ENCODE assay signal across 8 cellular contexts in the genomic region with DNA sequence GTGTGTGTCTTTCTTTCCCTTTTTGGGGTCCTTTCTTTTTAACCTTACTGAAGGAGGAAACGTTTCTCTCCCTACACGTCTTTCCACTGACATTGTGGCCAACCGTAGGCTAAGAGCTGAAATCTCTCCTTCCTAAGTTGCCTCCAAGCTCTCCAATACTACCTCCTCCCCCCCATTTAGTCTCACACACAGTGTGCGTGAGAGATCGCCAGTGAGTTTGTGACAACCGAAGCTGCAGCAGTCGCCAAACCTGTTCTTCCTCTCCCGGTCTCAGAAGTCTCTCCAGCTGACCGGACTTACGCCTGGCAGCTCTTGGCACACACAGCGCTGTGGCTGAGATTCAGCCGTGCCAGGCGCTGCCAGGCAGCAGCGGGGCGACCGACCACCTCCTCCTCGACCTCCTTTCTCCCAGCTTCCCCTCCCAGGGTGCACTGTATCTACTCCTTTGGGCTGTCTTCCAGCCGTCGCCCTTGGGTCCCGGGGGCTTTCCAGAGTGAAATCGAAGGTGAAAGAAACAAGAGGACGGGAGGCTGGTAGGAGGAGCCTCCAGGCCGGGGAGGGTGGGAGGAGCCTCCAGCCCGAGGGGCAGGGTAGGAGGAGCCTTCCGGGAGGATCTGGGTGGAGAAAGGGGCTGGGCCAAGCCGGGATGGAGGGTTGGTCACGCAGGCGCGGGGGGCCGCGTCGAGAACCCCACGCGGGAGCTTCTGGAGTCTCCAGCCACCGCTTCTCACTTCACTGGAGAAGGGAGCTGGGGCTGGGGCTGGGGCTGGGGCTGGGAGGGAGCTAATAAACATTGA. TPM values are rescaled to one million over a fixed set of nuclear protein-coding genes. Genes with fewer than 3 reads are reported as not detected.
A peak's percentile ranks its signal among the peaks of the same experiment; 100 is the strongest.
DNase-seq lines count a peak whose midpoint lies in the region; ATAC-seq and TF ChIP-seq lines count a peak whose summit lies in the region.

Gene TMTC2, plus strand, starts transcription at position 684 of the 797 bp plus-strand sequence.

- peaks cover 10% of the 10 kb centered on the region for H3K4me1 Mint-ChIP-seq in activated naive CD8-positive, alpha-beta T cell treated with anti-CD3 and anti-CD28 coated beads for 36 hours
- H3K4me1 Mint-ChIP-seq in glutamatergic neuron (ENCODE audit: low read depth, unreplicated experiment) (peaks cover 26% of the 10 kb centered on the region), osteocyte (ENCODE audit: unreplicated experiment) (peaks cover 34% of the 10 kb centered on the region)

- CTCF ChIA-PET in GM10248 (lab: Yijun Ruan, JAX): interaction anchor here (0.7 to 4.6 kb wide), 70 partner anchors 8 to 1816 kb away, joined by 3 to 74 read pairs (median 4); partner anchors contain the start of genes CCDC59 and METTL25

- POLR2A ChIA-PET in GM10248 (lab: Yijun Ruan, JAX): interaction anchor here (0.5 to 1.2 kb wide), 4 partner anchors 32 to 383 kb away, joined by 3 to 5 read pairs (median 4); partner anchors contain the start of genes CCDC59 and METTL25

- H3K4me1 ChIP-seq in thoracic aorta (ENCODE audit: control insufficient read depth in 1 of 2, low read depth in 2 of 2): peaks cover 0 to 13% of the 10 kb centered on the region in 2 donors

- H3K9me3 ChIP-seq in thoracic aorta: no peaks in the 10 kb centered on the region

- H3K4me3 ChIP-seq in thoracic aorta: peak within 1 kb of the TSS; percentile 81

- no peaks in the 10 kb centered on the region for H3K9me3 Mint-ChIP-seq in activated naive CD8-positive, alpha-beta T cell treated with anti-CD3 and anti-CD28 coated beads for 36 hours
- H3K9me3 Mint-ChIP-seq in glutamatergic neuron (ENCODE audit: unreplicated experiment) (peaks cover 16% of the 10 kb centered on the region), osteocyte (ENCODE audit: unreplicated experiment) (no peaks in the 10 kb centered on the region)

- TF ChIP-seq CTCF in GM10248 (IDR thresholded peaks at IDR 0.05; ENCODE audit: control extremely low read depth, extremely low read depth, low read depth, missing control alignments): no peak
- TF ChIP-seq CTCF in glutamatergic neuron (IDR thresholded peaks at IDR 0.05; ENCODE audit: partially characterized antibody, unreplicated experiment): no peak
- TF ChIP-seq CTCF in osteocyte (IDR thresholded peaks at IDR 0.05): no peak
- no peak for TF ChIP-seq CTCF in thoracic aorta (IDR thresholded peaks at IDR 0.05)

- H3K27me3 Mint-ChIP-seq in activated naive CD8-positive, alpha-beta T cell treated with anti-CD3 and anti-CD28 coated beads for 36 hours: peaks cover 10% of the 10 kb centered on the region
- H3K27me3 Mint-ChIP-seq in glutamatergic neuron (ENCODE audit: unreplicated experiment): peaks cover 3% of the 10 kb centered on the region
- peaks cover 23% of the 10 kb centered on the region for H3K27me3 Mint-ChIP-seq in osteocyte (ENCODE audit: unreplicated experiment)

- H3K27ac Mint-ChIP-seq in activated naive CD8-positive, alpha-beta T cell treated with anti-CD3 and anti-CD28 coated beads for 36 hours: peak within 1 kb of the TSS; percentile 89
- H3K27ac Mint-ChIP-seq in glutamatergic neuron (ENCODE audit: unreplicated experiment): peak within 1 kb of the TSS; percentile 86
- H3K27ac Mint-ChIP-seq in osteocyte (ENCODE audit: unreplicated experiment): peak within 1 kb of the TSS; percentile 90

- H3K36me3 ChIP-seq in thoracic aorta: no peaks in the 10 kb centered on the region

- H3K36me3 Mint-ChIP-seq in activated naive CD8-positive, alpha-beta T cell treated with anti-CD3 and anti-CD28 coated beads for 36 hours: no peaks in the 10 kb centered on the region
- H3K36me3 Mint-ChIP-seq in glutamatergic neuron (ENCODE audit: unreplicated experiment) (no peaks in the 10 kb centered on the region), osteocyte (ENCODE audit: unreplicated experiment) (peaks cover 3% of the 10 kb centered on the region)

- peak within 1 kb of the TSS; percentile 75 to 77 for H3K27ac ChIP-seq in thoracic aorta

- H3K27me3 ChIP-seq in thoracic aorta (replicated peaks; ENCODE audit: insufficient read depth): no peaks in the 10 kb centered on the region

- DNase-seq in GM10248 (ENCODE audit: extremely low spot score): peak; percentile 96
- DNase-seq in NCI-H1048 (lab: John Stamatoyannopoulos, UW): peak; percentile 83
- DNase-seq in SKM-1 (lab: John Stamatoyannopoulos, UW; ENCODE audit: unreplicated experiment): peak; percentile 28
- DNase-seq in activated naive CD8-positive, alpha-beta T cell treated with anti-CD3 and anti-CD28 coated beads for 36 hours: peak; percentile 92
- peak; percentile 95 for DNase-seq in glutamatergic neuron
- peak; percentile 97 for DNase-seq in osteocyte (ENCODE audit: extremely low spot score, unreplicated experiment)
- peak; percentile 45 for DNase-seq in thoracic aorta (ENCODE audit: low spot score)

- ATAC-seq in HG02588 (IDR thresholded peaks at IDR 0.05; ENCODE audit: unreplicated experiment): peak; percentile 88
- ATAC-seq in thoracic aorta (ENCODE audit: insufficient number of reproducible peaks, low FRiP score, low read depth): peak; percentile 98

- peak within 1 kb of the TSS; percentile 86 for H3K4me3 Mint-ChIP-seq in activated naive CD8-positive, alpha-beta T cell treated with anti-CD3 and anti-CD28 coated beads for 36 hours
- H3K4me3 Mint-ChIP-seq in glutamatergic neuron (ENCODE audit: unreplicated experiment) (peak within 1 kb of the TSS; percentile 97), osteocyte (ENCODE audit: unreplicated experiment) (peak within 1 kb of the TSS; percentile 99)

RNA-seq across cellular contexts. Expression of gene TMTC2, which starts in this region (rescaled TPM):
- total RNA-seq in activated naive CD8-positive, alpha-beta T cell treated with anti-CD3 and anti-CD28 coated beads for 36 hours: 1 to 10 TPM; 1.4 to 1.7 TPM
- total RNA-seq in glutamatergic neuron (ENCODE audit: unreplicated experiment) (99.3 TPM), osteocyte (19.8 and 20.2 TPM in 2 replicates), thoracic aorta (1 to 10 TPM; 2.8 to 8.6 TPM)

Comparison
In these comparisons a context has a peak if more than half of its experiments do, and no peak if none do; other contexts are left out.
1. Peak in every context shown above with its lines: DNase-seq, ATAC-seq, H3K4me3 ChIP-seq and H3K27ac ChIP-seq.
2. DNase-seq: peak in every context shown above with its lines; median percentile 97 in osteocyte; 96 in GM10248; 95 in glutamatergic neuron; 92 in activated naive CD8-positive, alpha-beta T cell treated with anti-CD3 and anti-CD28 coated beads for 36 hours; 83 in NCI-H1048; 45 in thoracic aorta; 28 in SKM-1.